In genomic region chr2:25042321-25043240, GRCh38 we compare ENCODE assay signal across 8 cellular contexts. TPM values are rescaled to one million over a fixed set of nuclear protein-coding genes. Genes with fewer than 3 reads are reported as not detected.
A peak's percentile ranks its signal among the peaks of the same experiment; 100 is the strongest.
DNase-seq lines count a peak whose midpoint lies in the region; ATAC-seq and TF ChIP-seq lines count a peak whose summit lies in the region.

No MANE protein-coding gene starts in this region.

- H2AFZ ChIP-seq in GM23338 (peak overlapping the region; percentile 97), parathyroid adenoma (peak overlapping the region; percentile 96)

- no peaks in the 10 kb centered on the region for H3K36me3 ChIP-seq in Caco-2 (ENCODE audit: control insufficient read depth, insufficient read depth, low read length)
- no peaks in the 10 kb centered on the region for H3K36me3 ChIP-seq in GM23338 (ENCODE audit: insufficient read depth)
- no peaks in the 10 kb centered on the region for H3K36me3 ChIP-seq in left ventricle myocardium inferior
- no peaks in the 10 kb centered on the region for H3K36me3 ChIP-seq in parathyroid adenoma (ENCODE audit: control insufficient read depth, insufficient read depth, low read length)

- no peaks in the 10 kb centered on the region for H3K36me3 Mint-ChIP-seq in Caco-2 (ENCODE audit: insufficient read depth, unreplicated experiment)
- no peaks in the 10 kb centered on the region; the same call in 2 of the 3 replicates for H3K36me3 Mint-ChIP-seq in GM23338 (ENCODE audit: low read depth)
- H3K36me3 Mint-ChIP-seq in activated naive CD8-positive, alpha-beta T cell treated with anti-CD3 and anti-CD28 coated beads for 36 hours, result no peaks in the 10 kb centered on the region

- H3K4me1 ChIP-seq in Caco-2 (peaks cover 5% of the 10 kb centered on the region; the same call in 1 of the 2 replicates), GM23338 (ENCODE audit: insufficient read depth) (peaks cover 11% of the 10 kb centered on the region), left ventricle myocardium inferior (peaks cover 26% of the 10 kb centered on the region), parathyroid adenoma (no peaks in the 10 kb centered on the region)

- H3K4me1 Mint-ChIP-seq in Caco-2 (ENCODE audit: low read depth, unreplicated experiment) (peaks cover 12% of the 10 kb centered on the region), GM23338 (peaks cover 27% of the 10 kb centered on the region)
- peaks cover 21% of the 10 kb centered on the region for H3K4me1 Mint-ChIP-seq in activated naive CD8-positive, alpha-beta T cell treated with anti-CD3 and anti-CD28 coated beads for 36 hours

- peak overlapping the region; percentile 99 for H3K4me2 ChIP-seq in GM23338
- peak overlapping the region; percentile 99 for H3K4me2 ChIP-seq in parathyroid adenoma (ENCODE audit: low read length)

- H3K27ac ChIP-seq in GM23338 (ENCODE audit: low read depth) (no peak overlapping the region), left ventricle myocardium inferior (replicated peaks) (peak overlapping the region; percentile 94), parathyroid adenoma (peak overlapping the region; percentile 70)

- peak overlapping the region; percentile 62 for H3K4me3 ChIP-seq in Caco-2 (ENCODE audit: low read depth, low read length)
- peak overlapping the region; percentile 89 for H3K4me3 ChIP-seq in GM23338
- H3K4me3 ChIP-seq in left ventricle myocardium inferior, result peak overlapping the region; percentile 96
- peak overlapping the region; percentile 81 for H3K4me3 ChIP-seq in parathyroid adenoma (ENCODE audit: low read depth, low read length)

- H3K79me2 ChIP-seq in GM23338 (replicated peaks; ENCODE audit: insufficient read depth) (0 out of 2 replicates have a peak, but pooled peaks cover 3% of the 10 kb centered on the region), parathyroid adenoma (no peaks in the 10 kb centered on the region)

- no TSS peak for BruUV-seq in Caco-2 (replicated peaks; lab: Mats Ljungman, UMichigan)

- H3K27ac Mint-ChIP-seq in Caco-2 (ENCODE audit: unreplicated experiment), result no peak overlapping the region
- no peak overlapping the region; the same call in 1 of the 2 replicates for H3K27ac Mint-ChIP-seq in GM23338
- H3K27ac Mint-ChIP-seq in activated naive CD8-positive, alpha-beta T cell treated with anti-CD3 and anti-CD28 coated beads for 36 hours, result no peak overlapping the region

- CTCF ChIA-PET in Caco-2 (lab: Charles Lee), result interaction anchor here (0.5 to 1.6 kb wide), 6 partner anchors 13 to 87 kb away, joined by 3 to 26 read pairs (median 6); no protein-coding TSS in a partner anchor

- DNase-seq in Caco-2 (peak; percentile 49 to 67), GM23338 (ENCODE audit: low spot score) (peak; percentile 53), NCI-H2227 (lab: John Stamatoyannopoulos, UW; ENCODE audit: unreplicated experiment) (peak; percentile 77), left ventricle myocardium inferior (peak; percentile 33), epidermal melanocyte (ENCODE audit: insufficient read length, low spot score) (no peak), Kasumi-1 (lab: John Stamatoyannopoulos, UW) (no peak)
- peak; percentile 7 for DNase-seq in activated naive CD8-positive, alpha-beta T cell treated with anti-CD3 and anti-CD28 coated beads for 36 hours

- H4K20me1 ChIP-seq in GM23338 (replicated peaks; ENCODE audit: insufficient read depth), result 0 out of 2 replicates have a peak, but pooled peaks cover 5% of the 10 kb centered on the region

- H3K27me3 ChIP-seq in Caco-2 (replicated peaks; ENCODE audit: control insufficient read depth, insufficient read depth, low read length) (no peaks in the 10 kb centered on the region), GM23338 (ENCODE audit: insufficient read depth) (peaks cover 33% of the 10 kb centered on the region), left ventricle myocardium inferior (ENCODE audit: low read depth) (no peaks in the 10 kb centered on the region), parathyroid adenoma (ENCODE audit: control insufficient read depth, insufficient read depth, low read length) (no peaks in the 10 kb centered on the region)

- H3K4me3 Mint-ChIP-seq in Caco-2 (ENCODE audit: unreplicated experiment), result peak overlapping the region; percentile 82
- H3K4me3 Mint-ChIP-seq in GM23338, result peak overlapping the region; percentile 76
- peak overlapping the region; percentile 78 for H3K4me3 Mint-ChIP-seq in activated naive CD8-positive, alpha-beta T cell treated with anti-CD3 and anti-CD28 coated beads for 36 hours

- H3K9me3 ChIP-seq in Caco-2 (no peaks in the 10 kb centered on the region), left ventricle myocardium inferior (replicated peaks) (no peaks in the 10 kb centered on the region), parathyroid adenoma (ENCODE audit: control insufficient read depth, low read length) (no peaks in the 10 kb centered on the region)

- H3K9me3 Mint-ChIP-seq in Caco-2 (ENCODE audit: unreplicated experiment) (no peaks in the 10 kb centered on the region), GM23338 (no peaks in the 10 kb centered on the region)
- no peaks in the 10 kb centered on the region for H3K9me3 Mint-ChIP-seq in activated naive CD8-positive, alpha-beta T cell treated with anti-CD3 and anti-CD28 coated beads for 36 hours

- H3K9ac ChIP-seq in parathyroid adenoma, result peak overlapping the region; percentile 13

- ATAC-seq in GM23338, result peak; percentile 35

- H3F3A ChIP-seq in GM23338 (replicated peaks; ENCODE audit: low read depth), result peaks cover 8% of the 10 kb centered on the region; the same call in 1 of the 2 replicates

- H3K27me3 Mint-ChIP-seq in Caco-2 (ENCODE audit: insufficient read depth, unreplicated experiment) (no peaks in the 10 kb centered on the region), GM23338 (ENCODE audit: insufficient read depth, low read depth, poor library complexity) (peaks cover 38% of the 10 kb centered on the region)
- peaks cover 46% of the 10 kb centered on the region for H3K27me3 Mint-ChIP-seq in activated naive CD8-positive, alpha-beta T cell treated with anti-CD3 and anti-CD28 coated beads for 36 hours

- intact Hi-C loops in Caco-2 (cut with micrococcal nuclease; ENCODE audit: unreplicated experiment) (loop anchor here (1.0 to 10.0 kb wide), 6 partner anchors 12 to 152 kb away; partner anchors contain the start of gene DNAJC27), left ventricle myocardium inferior (cut with micrococcal nuclease) (no loop called here)

- POLR2A ChIA-PET in Caco-2 (lab: Charles Lee), result no interaction called here

- TF ChIP-seq CTCF in Caco-2 (IDR thresholded peaks at IDR 0.05; ENCODE audit: insufficient read depth in 1 of 2, low read depth in 1 of 2, low read length in 1 of 2, severe bottlenecking in 1 of 2, unreplicated experiment in 1 of 2) (no peak), GM23338 (conservative IDR thresholded peaks at IDR 0.05; ENCODE audit: low read depth in 2 of 2) (no peak), left ventricle myocardium inferior (IDR thresholded peaks at IDR 0.05; ENCODE audit: borderline replicate concordance) (no peak), parathyroid adenoma (IDR thresholded peaks at IDR 0.05) (no peak)

- H3K9me2 ChIP-seq in GM23338 (ENCODE audit: insufficient read depth), result no peaks in the 10 kb centered on the region

TF ChIP-seq in GM23338, 12 proteins besides CTCF, POLR2A, EP300 and RAD21 (continues in another document):
- no peak for TF ChIP-seq NANOG (IDR thresholded peaks at IDR 0.05; ENCODE audit: borderline replicate concordance)
- no peak for TF ChIP-seq POLR2AphosphoS5 (IDR thresholded peaks at IDR 0.05; ENCODE audit: low read depth)
- TF ChIP-seq ZNF331 (CRISPR knock-in tag; IDR thresholded peaks at IDR 0.05; ENCODE audit: low read depth), result no peak
- TF ChIP-seq, protein P1, sequence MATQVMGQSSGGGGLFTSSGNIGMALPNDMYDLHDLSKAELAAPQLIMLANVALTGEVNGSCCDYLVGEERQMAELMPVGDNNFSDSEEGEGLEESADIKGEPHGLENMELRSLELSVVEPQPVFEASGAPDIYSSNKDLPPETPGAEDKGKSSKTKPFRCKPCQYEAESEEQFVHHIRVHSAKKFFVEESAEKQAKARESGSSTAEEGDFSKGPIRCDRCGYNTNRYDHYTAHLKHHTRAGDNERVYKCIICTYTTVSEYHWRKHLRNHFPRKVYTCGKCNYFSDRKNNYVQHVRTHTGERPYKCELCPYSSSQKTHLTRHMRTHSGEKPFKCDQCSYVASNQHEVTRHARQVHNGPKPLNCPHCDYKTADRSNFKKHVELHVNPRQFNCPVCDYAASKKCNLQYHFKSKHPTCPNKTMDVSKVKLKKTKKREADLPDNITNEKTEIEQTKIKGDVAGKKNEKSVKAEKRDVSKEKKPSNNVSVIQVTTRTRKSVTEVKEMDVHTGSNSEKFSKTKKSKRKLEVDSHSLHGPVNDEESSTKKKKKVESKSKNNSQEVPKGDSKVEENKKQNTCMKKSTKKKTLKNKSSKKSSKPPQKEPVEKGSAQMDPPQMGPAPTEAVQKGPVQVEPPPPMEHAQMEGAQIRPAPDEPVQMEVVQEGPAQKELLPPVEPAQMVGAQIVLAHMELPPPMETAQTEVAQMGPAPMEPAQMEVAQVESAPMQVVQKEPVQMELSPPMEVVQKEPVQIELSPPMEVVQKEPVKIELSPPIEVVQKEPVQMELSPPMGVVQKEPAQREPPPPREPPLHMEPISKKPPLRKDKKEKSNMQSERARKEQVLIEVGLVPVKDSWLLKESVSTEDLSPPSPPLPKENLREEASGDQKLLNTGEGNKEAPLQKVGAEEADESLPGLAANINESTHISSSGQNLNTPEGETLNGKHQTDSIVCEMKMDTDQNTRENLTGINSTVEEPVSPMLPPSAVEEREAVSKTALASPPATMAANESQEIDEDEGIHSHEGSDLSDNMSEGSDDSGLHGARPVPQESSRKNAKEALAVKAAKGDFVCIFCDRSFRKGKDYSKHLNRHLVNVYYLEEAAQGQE (IDR thresholded peaks at IDR 0.05; ENCODE audit: unreplicated experiment), result no peak
- no peak for TF ChIP-seq JUNB (IDR thresholded peaks at IDR 0.05; ENCODE audit: unreplicated experiment)
- no peak for TF ChIP-seq ZNF114 (CRISPR knock-in tag; IDR thresholded peaks at IDR 0.05)

RNA-seq across cellular contexts. Expression of gene EFR3B, which starts 0.7 kb away (rescaled TPM):
- 14.5 and 19.1 TPM in 2 replicates for total RNA-seq in Caco-2 (2022)
- 10.7 and 11.8 TPM in 2 replicates for total RNA-seq in GM23338 (2014; rRNA removed; shearing (Covaris generic))
- 2.9 and 3.3 TPM in 2 replicates for polyA plus RNA-seq in GM23338 (2016; fragmentation: Nextera tagmentation; extraction: Ambion mirVana)
- total RNA-seq in activated naive CD8-positive, alpha-beta T cell treated with anti-CD3 and anti-CD28 coated beads for 36 hours, result under 1 TPM; 0.06 to 0.08 TPM
- 8.7 TPM for total RNA-seq in left ventricle myocardium inferior

Comparison
In these comparisons a context has a peak if more than half of its experiments do, and no peak if none do; other contexts are left out.
1. DNase-seq: peak in Caco-2 (2 of 2), GM23338 (single experiment), NCI-H2227 (single experiment), activated naive CD8-positive, alpha-beta T cell treated with anti-CD3 and anti-CD28 coated beads for 36 hours (single experiment) and left ventricle myocardium inferior (single experiment); none in epidermal melanocyte (single experiment) and Kasumi-1 (0 of 2).
2. Peak in every context shown above with its lines, with median percentiles within 50 percentile points of each other: H3K4me3 ChIP-seq and H3K4me3 Mint-ChIP-seq.